In the genomic region with DNA sequence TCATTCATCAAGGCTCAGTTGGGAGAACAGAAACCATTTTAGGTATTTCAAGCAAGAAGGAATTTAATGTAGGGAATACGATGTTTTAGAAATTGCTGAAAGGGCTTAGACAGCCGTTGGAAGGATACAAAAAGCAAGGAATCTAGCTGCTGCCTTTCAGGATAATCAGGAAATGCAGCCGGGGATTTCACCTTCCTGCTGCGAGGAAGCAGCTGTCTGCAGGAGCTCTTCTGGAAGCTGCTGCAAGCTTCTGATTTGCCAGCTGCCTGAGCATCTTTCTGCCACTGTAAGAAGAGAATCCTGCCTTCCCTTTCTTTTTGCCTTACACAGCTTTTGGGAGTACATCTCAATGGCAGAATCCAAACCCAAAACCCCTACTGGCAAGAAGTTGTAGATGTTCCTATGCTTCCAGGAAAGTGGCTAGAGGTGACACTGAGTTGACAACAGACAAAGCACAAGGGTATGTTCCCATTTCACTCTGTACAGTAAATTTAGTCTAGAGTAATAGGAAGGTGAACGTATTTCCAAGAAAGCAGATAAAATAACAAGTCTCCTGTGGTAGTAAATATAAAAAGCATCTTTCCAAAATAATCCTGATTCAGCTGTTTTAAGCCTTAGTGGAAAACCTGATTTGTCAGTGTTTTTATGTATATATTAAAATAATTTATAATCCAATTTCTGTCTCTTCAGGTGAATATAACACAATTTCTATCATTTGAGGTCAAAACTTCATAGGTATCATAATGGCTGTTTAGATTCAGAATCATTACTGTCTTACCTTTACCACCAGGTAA, we compare ENCODE assay signal across 2 cellular contexts.
A peak's percentile ranks its signal among the peaks of the same experiment; 100 is the strongest.
TF ChIP-seq lines count a peak whose summit lies in the region.

No MANE protein-coding gene starts in this region.

TF ChIP-seq in endothelial cell of umbilical vein, 7 proteins besides CTCF, POLR2A, EP300 and RAD21 (continued from another document):
- TF ChIP-seq, protein P1, sequence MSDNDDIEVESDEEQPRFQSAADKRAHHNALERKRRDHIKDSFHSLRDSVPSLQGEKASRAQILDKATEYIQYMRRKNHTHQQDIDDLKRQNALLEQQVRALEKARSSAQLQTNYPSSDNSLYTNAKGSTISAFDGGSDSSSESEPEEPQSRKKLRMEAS (IDR thresholded peaks at IDR 0.05; ENCODE audit: insufficient read depth, insufficient read length), result no peak

TF ChIP-seq in neural cell, 6 proteins besides CTCF, POLR2A, EP300 and RAD21 (continued from another document):
- TF ChIP-seq, protein P2, sequence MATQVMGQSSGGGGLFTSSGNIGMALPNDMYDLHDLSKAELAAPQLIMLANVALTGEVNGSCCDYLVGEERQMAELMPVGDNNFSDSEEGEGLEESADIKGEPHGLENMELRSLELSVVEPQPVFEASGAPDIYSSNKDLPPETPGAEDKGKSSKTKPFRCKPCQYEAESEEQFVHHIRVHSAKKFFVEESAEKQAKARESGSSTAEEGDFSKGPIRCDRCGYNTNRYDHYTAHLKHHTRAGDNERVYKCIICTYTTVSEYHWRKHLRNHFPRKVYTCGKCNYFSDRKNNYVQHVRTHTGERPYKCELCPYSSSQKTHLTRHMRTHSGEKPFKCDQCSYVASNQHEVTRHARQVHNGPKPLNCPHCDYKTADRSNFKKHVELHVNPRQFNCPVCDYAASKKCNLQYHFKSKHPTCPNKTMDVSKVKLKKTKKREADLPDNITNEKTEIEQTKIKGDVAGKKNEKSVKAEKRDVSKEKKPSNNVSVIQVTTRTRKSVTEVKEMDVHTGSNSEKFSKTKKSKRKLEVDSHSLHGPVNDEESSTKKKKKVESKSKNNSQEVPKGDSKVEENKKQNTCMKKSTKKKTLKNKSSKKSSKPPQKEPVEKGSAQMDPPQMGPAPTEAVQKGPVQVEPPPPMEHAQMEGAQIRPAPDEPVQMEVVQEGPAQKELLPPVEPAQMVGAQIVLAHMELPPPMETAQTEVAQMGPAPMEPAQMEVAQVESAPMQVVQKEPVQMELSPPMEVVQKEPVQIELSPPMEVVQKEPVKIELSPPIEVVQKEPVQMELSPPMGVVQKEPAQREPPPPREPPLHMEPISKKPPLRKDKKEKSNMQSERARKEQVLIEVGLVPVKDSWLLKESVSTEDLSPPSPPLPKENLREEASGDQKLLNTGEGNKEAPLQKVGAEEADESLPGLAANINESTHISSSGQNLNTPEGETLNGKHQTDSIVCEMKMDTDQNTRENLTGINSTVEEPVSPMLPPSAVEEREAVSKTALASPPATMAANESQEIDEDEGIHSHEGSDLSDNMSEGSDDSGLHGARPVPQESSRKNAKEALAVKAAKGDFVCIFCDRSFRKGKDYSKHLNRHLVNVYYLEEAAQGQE (IDR thresholded peaks at IDR 0.05; ENCODE audit: borderline replicate concordance), result peak; percentile 66
- TF ChIP-seq EZH2 (IDR thresholded peaks at IDR 0.05; ENCODE audit: borderline replicate concordance, insufficient read depth, low read length, poor library complexity, severe bottlenecking), result no peak
